In the genomic region with DNA sequence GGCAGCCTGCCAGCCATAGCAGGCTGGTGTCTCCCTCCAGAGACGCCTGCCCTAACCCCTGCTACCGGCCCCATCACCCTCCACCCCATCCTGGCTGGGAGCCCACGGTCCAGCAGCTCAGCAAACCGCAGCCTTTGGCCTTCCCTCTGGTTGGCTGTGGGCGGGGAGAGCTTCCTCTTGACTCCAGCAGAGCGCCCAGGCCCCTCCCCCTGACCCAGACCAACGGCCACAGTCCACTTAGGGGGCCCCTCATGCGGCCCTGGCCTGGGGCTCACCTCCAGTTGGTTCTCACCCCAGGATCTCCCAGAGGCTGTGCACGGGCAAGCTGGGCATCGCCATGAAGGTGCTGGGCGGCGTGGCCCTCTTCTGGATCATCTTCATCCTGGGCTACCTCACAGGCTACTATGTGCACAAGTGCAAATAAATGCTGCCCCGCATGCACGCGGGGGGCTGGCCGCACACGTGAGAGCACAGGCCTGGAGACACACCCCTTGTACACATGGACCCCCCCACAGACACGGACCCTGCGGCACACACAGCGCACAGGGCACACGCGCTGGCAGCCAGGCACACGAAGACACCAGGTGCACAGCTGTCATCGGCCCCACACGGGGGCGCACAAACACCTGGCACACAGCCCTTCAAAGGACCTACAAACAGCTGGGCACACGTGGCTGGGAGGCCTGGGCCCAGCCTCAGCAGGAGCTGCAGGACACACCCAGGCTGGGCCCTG, we compare ENCODE assay signal across 8 cellular contexts. TPM values are rescaled to one million over a fixed set of nuclear protein-coding genes. Genes with fewer than 3 reads are reported as not detected.
A peak's percentile ranks its signal among the peaks of the same experiment; 100 is the strongest.
DNase-seq lines count a peak whose midpoint lies in the region; ATAC-seq and TF ChIP-seq lines count a peak whose summit lies in the region.

No MANE protein-coding gene starts in this region.

- peaks cover 41% of the 10 kb centered on the region for H3K4me1 ChIP-seq in lower lobe of right lung

- H3K36me3 ChIP-seq in lower lobe of right lung = peaks cover 21% of the 10 kb centered on the region

- ATAC-seq in lower lobe of right lung (peak in 1 of 2 donors; percentile 2), HG02678 (IDR thresholded peaks at IDR 0.05; ENCODE audit: unreplicated experiment) (no peak)

- H3K4me1 Mint-ChIP-seq in dendritic cell treated with granulocyte-macrophage colony-stimulating factor and Interleukin-4, amounts not matched to agents 40 ng/mL and 50 ng/mL, for 4 days (ENCODE audit: low read depth) = peaks cover 46% of the 10 kb centered on the region
- H3K4me1 Mint-ChIP-seq in type B pancreatic cell (ENCODE audit: unreplicated experiment) = peaks cover 8% of the 10 kb centered on the region

- TF ChIP-seq CTCF in lower lobe of right lung (IDR thresholded peaks at IDR 0.05) (peak; percentile 14), type B pancreatic cell (conservative IDR thresholded peaks at IDR 0.05) (peak; percentile 37)

- DNase-seq in NCI-H2227 (lab: John Stamatoyannopoulos, UW; ENCODE audit: unreplicated experiment) (peak; percentile 63), NCI-H2227 treated with DMSO at 0.1 percent for 48 hours (lab: John Stamatoyannopoulos, UW) (no peak), NCI-H1417 (lab: John Stamatoyannopoulos, UW) (peak; percentile 67 to 85 (median 70)), UCSD-AML1 (lab: John Stamatoyannopoulos, UW; ENCODE audit: unreplicated experiment) (peak; percentile 71), lower lobe of right lung (peak; percentile 77), type B pancreatic cell (ENCODE audit: extremely low spot score, unreplicated experiment) (no peak)

- H3K36me3 Mint-ChIP-seq in dendritic cell treated with granulocyte-macrophage colony-stimulating factor and Interleukin-4, amounts not matched to agents 40 ng/mL and 50 ng/mL, for 4 days (ENCODE audit: low read depth) = peaks cover 26% of the 10 kb centered on the region
- peaks cover 8% of the 10 kb centered on the region for H3K36me3 Mint-ChIP-seq in type B pancreatic cell

- H3K27me3 ChIP-seq in lower lobe of right lung (ENCODE audit: low read depth) = no peaks in the 10 kb centered on the region

- H3K9me3 Mint-ChIP-seq in dendritic cell treated with granulocyte-macrophage colony-stimulating factor and Interleukin-4, amounts not matched to agents 40 ng/mL and 50 ng/mL, for 4 days = no peaks in the 10 kb centered on the region
- no peaks in the 10 kb centered on the region for H3K9me3 Mint-ChIP-seq in type B pancreatic cell

- no peak overlapping the region for H3K4me3 ChIP-seq in lower lobe of right lung

- intact Hi-C loops in dendritic cell treated with granulocyte-macrophage colony-stimulating factor and Interleukin-4, amounts not matched to agents 40 ng/mL and 50 ng/mL, for 4 days (cut with micrococcal nuclease) = no loop called here
- intact Hi-C loops in lower lobe of right lung (cut with DNase I) = no loop called here

- H3K27me3 Mint-ChIP-seq in dendritic cell treated with granulocyte-macrophage colony-stimulating factor and Interleukin-4, amounts not matched to agents 40 ng/mL and 50 ng/mL, for 4 days = peaks cover 27% of the 10 kb centered on the region
- no peaks in the 10 kb centered on the region for H3K27me3 Mint-ChIP-seq in type B pancreatic cell

- no peaks in the 10 kb centered on the region for H3K9me3 ChIP-seq in lower lobe of right lung

- peak overlapping the region; percentile 12 for H3K27ac Mint-ChIP-seq in dendritic cell treated with granulocyte-macrophage colony-stimulating factor and Interleukin-4, amounts not matched to agents 40 ng/mL and 50 ng/mL, for 4 days
- H3K27ac Mint-ChIP-seq in type B pancreatic cell = peak overlapping the region; percentile 29

- no peak overlapping the region for H3K27ac ChIP-seq in lower lobe of right lung

- peak overlapping the region; percentile 34 for H3K4me3 Mint-ChIP-seq in dendritic cell treated with granulocyte-macrophage colony-stimulating factor and Interleukin-4, amounts not matched to agents 40 ng/mL and 50 ng/mL, for 4 days
- H3K4me3 Mint-ChIP-seq in type B pancreatic cell = no peak overlapping the region

RNA-seq across cellular contexts. Expression of gene SMIM1, which starts 3.1 kb away (rescaled TPM):
- total RNA-seq in lower lobe of right lung (8.5 TPM), type B pancreatic cell (ENCODE audit: low replicate concordance) (10.8 and 15.1 TPM in 2 replicates)

RNA-seq across cellular contexts. Expression of gene LRRC47, which starts 20.6 kb away (rescaled TPM):
- total RNA-seq in lower lobe of right lung = 34.4 TPM
- 53.5 and 56.5 TPM in 2 replicates for total RNA-seq in type B pancreatic cell (ENCODE audit: low replicate concordance)

RNA-seq across cellular contexts. Expression of gene CCDC27, which starts 23.4 kb away (rescaled TPM):
- not detected for total RNA-seq in lower lobe of right lung
- not detected in 2 replicates for total RNA-seq in type B pancreatic cell (ENCODE audit: low replicate concordance)

Comparison
In these comparisons a context has a peak if more than half of its experiments do, and no peak if none do; other contexts are left out.
1. DNase-seq: peak in NCI-H2227 (single experiment), NCI-H1417 (3 of 3), UCSD-AML1 (single experiment) and lower lobe of right lung (single experiment); none in NCI-H2227 treated with DMSO at 0.1 percent for 48 hours (single experiment) and type B pancreatic cell (single experiment).